Comparison of ENCODE assay signal across 9 cellular contexts in genomic region chr22:43891360-43892182, GRCh38. TPM values are rescaled to one million over a fixed set of nuclear protein-coding genes. Genes with fewer than 3 reads are reported as not detected.
DNase-seq lines count a peak whose midpoint lies in the region; ATAC-seq, FAIRE-seq and TF ChIP-seq lines count a peak whose summit lies in the region.
"Had no signal": no experiment of that assay in that cellular context is flagged by ENCODE, and none has a peak within 500 bp of the region (broad histone marks: within the 10 kb centered on the region; RNA-seq: fewer than 3 reads in every experiment).

Gene PNPLA5 (minus strand): TSS chr22:43892013. CDS start chr22:43891880, 133 bp downstream.

- peak within 1 kb of the TSS; percentile 43; the same call in 1 of the 2 replicates for H3K27ac ChIP-seq in HCT116 (ENCODE audit: low read depth, low read length)
- peak within 1 kb of the TSS in 4 of 59 donors; percentile 4 to 62 (median 21) for H3K27ac ChIP-seq in dorsolateral prefrontal cortex

- no peak for TF ChIP-seq RAD21 in HCT116 (IDR thresholded peaks at IDR 0.05; ENCODE audit: low read depth)

- TF ChIP-seq CTCF in BJ (IDR thresholded peaks at IDR 0.05; ENCODE audit: insufficient read depth, low read depth, low read length) (no peak), HCT116 (IDR thresholded peaks at IDR 0.05 in 2 of 3, conservative IDR thresholded peaks at IDR 0.05 in 1 of 3; ENCODE audit: borderline replicate concordance in 1 of 3, insufficient read depth in 1 of 3, low read depth in 2 of 3, low read length in 2 of 3) (no peak), dorsolateral prefrontal cortex (IDR thresholded peaks at IDR 0.05 in 54 of 56, conservative IDR thresholded peaks at IDR 0.05 in 2 of 56; ENCODE audit: low read depth in 1 of 56, partially characterized antibody in 56 of 56) (no peak)

- intact Hi-C loops in HCT116 (cut with micrococcal nuclease): no loop called here
- intact Hi-C loops in dorsolateral prefrontal cortex (cut with DNase I): no loop called here
- intact Hi-C loops in posterior cingulate gyrus (cut with DNase I): no loop called here

- no TSS peak for BruUV-seq in HCT116 (replicated peaks; lab: Mats Ljungman, UMichigan)

- H3K4me1 ChIP-seq in HCT116 (ENCODE audit: control insufficient read depth in 1 of 2, insufficient read depth in 2 of 2, low read length in 2 of 2): peaks cover 0 to 11% of the 10 kb centered on the region in 2 experiments; a peak in 1 of 4 replicates

- DNase-seq in BJ (ENCODE audit: low read depth): no peak
- no peak for DNase-seq in HCT116 (ENCODE audit: low read depth, low spot score)
- DNase-seq in dorsolateral prefrontal cortex: peak in 2 of 10 donors; percentile 64 to 74
- peak in 7 of 10 donors; percentile 25 to 92 (median 43) for DNase-seq in posterior cingulate gyrus
- DNase-seq in GF-D8 (lab: John Stamatoyannopoulos, UW): no peak
- DNase-seq in GM12891 (ENCODE audit: insufficient read length, low spot score): no peak
- no peak for DNase-seq in NCI-H146 treated with DMSO at 0.1 percent for 48 hours (lab: John Stamatoyannopoulos, UW; ENCODE audit: unreplicated experiment)
- DNase-seq: effector memory CD8-positive, alpha-beta T cell had no signal

- H3K9me2 ChIP-seq in HCT116 (ENCODE audit: insufficient read depth): no peaks in the 10 kb centered on the region

- peak within 1 kb of the TSS; percentile 80 for H3K4me2 ChIP-seq in HCT116 (ENCODE audit: low read length)

- H2AFZ ChIP-seq in HCT116 (ENCODE audit: low read depth, low read length, poor library complexity, severe bottlenecking): no peak within 1 kb of the TSS

- peak; percentile 91 for ATAC-seq in HCT116
- ATAC-seq in HG03565 (IDR thresholded peaks at IDR 0.05; ENCODE audit: unreplicated experiment): no peak
- ATAC-seq: effector memory CD8-positive, alpha-beta T cell had no signal

- no peaks in the 10 kb centered on the region for H3K79me2 ChIP-seq in HCT116 (ENCODE audit: insufficient read depth, low read length)

- H4K20me1 ChIP-seq in HCT116 (ENCODE audit: insufficient read depth): no peaks in the 10 kb centered on the region

- POLR2A ChIA-PET in BJ (lab: Charles Lee) (no interaction called here), HCT116 (lab: Charles Lee) (no interaction called here)

- H3K9ac ChIP-seq in HCT116 (ENCODE audit: low read length): peak within 1 kb of the TSS; percentile 70

- H3K9me3 ChIP-seq in HCT116 (ENCODE audit: control insufficient read depth in 1 of 2, insufficient read depth in 1 of 2, low read depth in 1 of 2, low read length in 2 of 2): no peaks in the 10 kb centered on the region

- TF ChIP-seq POLR2A in HCT116 (IDR thresholded peaks at IDR 0.05; ENCODE audit: borderline replicate concordance, extremely low read depth, insufficient read depth, insufficient read length) (no peak), GM12891 (IDR thresholded peaks at IDR 0.05; ENCODE audit: low read depth, low read length) (no peak)

- no peaks in the 10 kb centered on the region for H3K36me3 ChIP-seq in BJ (ENCODE audit: control insufficient read depth, insufficient read depth, low read length)
- no peaks in the 10 kb centered on the region for H3K36me3 ChIP-seq in HCT116 (ENCODE audit: control insufficient read depth in 1 of 2, insufficient read depth in 2 of 2, low read length in 2 of 2)

- H3K4me3 ChIP-seq in BJ (ENCODE audit: low read depth, low read length) (peak within 1 kb of the TSS; percentile 24), HCT116 (replicated peaks in 1 of 2; ENCODE audit: low read depth in 1 of 2, low read length in 2 of 2) (peak within 1 kb of the TSS; percentile 59 to 68), dorsolateral prefrontal cortex (peak within 1 kb of the TSS in 57 of 59 donors; percentile 3 to 66 (median 49))

- no peak for FAIRE-seq in GM12891 (lab: Jason Lieb, UNC)

- peaks cover 21% of the 10 kb centered on the region for H3K27me3 ChIP-seq in BJ (ENCODE audit: control insufficient read depth, insufficient read depth, low read length)
- no peaks in the 10 kb centered on the region for H3K27me3 ChIP-seq in HCT116 (ENCODE audit: insufficient read depth, low read length)
- peaks cover 0 to 50% (median 29%) of the 10 kb centered on the region in 45 donors for H3K27me3 ChIP-seq in dorsolateral prefrontal cortex

- CTCF ChIA-PET in BJ (lab: Yijun Ruan, JAX) (interaction anchor here (1.8 to 13.0 kb wide), 3 partner anchors 8 to 53 kb away, joined by 6 to 178 read pairs (median 12); no protein-coding TSS in a partner anchor), HCT116 (lab: Charles Lee) (interaction anchor here (1.6 to 3.8 kb wide), 3 partner anchors 8 to 54 kb away, joined by 3 to 22 read pairs (median 21); no protein-coding TSS in a partner anchor)

- RAD21 ChIA-PET in HCT116 (lab: Charles Lee; ENCODE audit: low non-redundant PET in 1 of 2, low total read pairs in 2 of 2, uncharacterized antibody in 2 of 2, unreplicated experiment in 2 of 2): no interaction called here

TF ChIP-seq in HCT116, 20 proteins besides CTCF, POLR2A, EP300 and RAD21:
- TF ChIP-seq MAX (IDR thresholded peaks at IDR 0.05) (peak; percentile 40; the same call in 1 of the 2 replicates), EZH2 (IDR thresholded peaks at IDR 0.05) (no peak), EGR1 (IDR thresholded peaks at IDR 0.05; ENCODE audit: low read depth) (peak; percentile 58; the same call in 1 of the 2 replicates)

TF ChIP-seq in GM12891, 5 proteins besides CTCF, POLR2A, EP300 and RAD21:
- TF ChIP-seq TAF1 (IDR thresholded peaks at IDR 0.05; ENCODE audit: low read depth, low read length) (no peak), PAX5 (IDR thresholded peaks at IDR 0.05; ENCODE audit: insufficient read depth, low read length, severe bottlenecking) (no peak), POU2F2 (IDR thresholded peaks at IDR 0.05; ENCODE audit: low read depth, low read length) (no peak)

RNA-seq across cellular contexts. Expression of gene PNPLA5, which starts in this region (rescaled TPM):
- polyA plus RNA-seq in BJ (2011; rRNA removed): not detected in 2 replicates
- polyA minus RNA-seq in BJ (2011; rRNA and poly(A)+ RNA removed): not detected in 2 replicates
- total RNA-seq in HCT116 (2021; ENCODE audit: unreplicated experiment) (2.9 TPM), dorsolateral prefrontal cortex (1 to 10 TPM in 118 of 120 experiments, under 1 TPM in 2; 0.49 to 7.8 (median 3.0) TPM)
- polyA plus RNA-seq in HCT116 (2012): 0.81 and 0.92 TPM in 2 replicates
- polyA plus RNA-seq in GM12891 (2012; ENCODE audit: low read depth, missing spikeins): not detected

Comparison
In these comparisons a context has a peak if more than half of its experiments do, and no peak if none do; other contexts are left out.
1. DNase-seq: peak in posterior cingulate gyrus (7 of 10); none in BJ (single experiment), HCT116 (single experiment), GF-D8 (single experiment), GM12891 (single experiment) and NCI-H146 treated with DMSO at 0.1 percent for 48 hours (single experiment).
2. Peak in every context shown above with its lines, with median percentiles within 50 percentile points of each other: H3K4me3 ChIP-seq.